In genomic region chr2:43039376-43040080, GRCh38 we compare ENCODE assay signal across 10 cellular contexts.
DNase-seq lines count a peak whose midpoint lies in the region; TF ChIP-seq lines count a peak whose summit lies in the region.
"Had no signal": no experiment of that assay in that cellular context is flagged by ENCODE, and none has a peak within 500 bp of the region (broad histone marks: within the 10 kb centered on the region; RNA-seq: fewer than 3 reads in every experiment).

No MANE protein-coding gene starts in this region.

- no peaks in the 10 kb centered on the region for H3K27me3 ChIP-seq in A673 (replicated peaks; ENCODE audit: insufficient read depth, low read depth, low read length, poor library complexity)
- H3K27me3 ChIP-seq in PC-9 (ENCODE audit: insufficient read depth, low read depth), result no peaks in the 10 kb centered on the region
- no peaks in the 10 kb centered on the region for H3K27me3 ChIP-seq in osteoblast (ENCODE audit: insufficient read depth, low read length)

- H3K79me2 ChIP-seq in PC-9 (ENCODE audit: low read depth), result peaks cover 26% of the 10 kb centered on the region
- H3K79me2 ChIP-seq in osteoblast (ENCODE audit: insufficient read depth, low read length), result no peaks in the 10 kb centered on the region

- H2AFZ ChIP-seq in PC-9 (no peak overlapping the region), osteoblast (ENCODE audit: low read length) (no peak overlapping the region)

- H3K4me3 ChIP-seq in A673 (ENCODE audit: low read depth, low read length, poor library complexity, severe bottlenecking) (no peak overlapping the region), PC-9 (peak overlapping the region; percentile 53; the same call in 1 of the 2 replicates), osteoblast (ENCODE audit: insufficient read depth, low read length) (no peak overlapping the region)

- no peaks in the 10 kb centered on the region for H3K9me2 ChIP-seq in PC-9 (ENCODE audit: insufficient read depth)

- TF ChIP-seq CTCF in A673 (conservative IDR thresholded peaks at IDR 0.05; ENCODE audit: low read depth, low read length) (no peak), PC-9 (conservative IDR thresholded peaks at IDR 0.05) (no peak), osteoblast (IDR thresholded peaks at IDR 0.05; ENCODE audit: extremely low read depth, low read depth, low read length) (no peak)

- POLR2A ChIA-PET in A673 (lab: Charles Lee; ENCODE audit: low non-redundant PET), result no interaction called here
- POLR2A ChIA-PET in PC-9 (lab: Charles Lee; ENCODE audit: unreplicated experiment), result interaction anchor here (1.2 kb wide), 1 partner anchor 34 kb away, joined by 6 read pairs; no protein-coding TSS in a partner anchor

- H3K9me3 ChIP-seq in A673 (ENCODE audit: low read depth, low read length, poor library complexity, severe bottlenecking), result no peaks in the 10 kb centered on the region
- no peaks in the 10 kb centered on the region for H3K9me3 ChIP-seq in PC-9 (ENCODE audit: insufficient read depth, low read depth)
- H3K9me3 ChIP-seq in osteoblast (ENCODE audit: low read depth, low read length), result no peaks in the 10 kb centered on the region

- DNase-seq in A673 (ENCODE audit: low spot score), result no peak
- DNase-seq in PC-9, result peak in 1 of 2 experiments; percentile 80
- DNase-seq in hypothalamus (lab: John Stamatoyannopoulos, UW), result peak in 28 of 51 donors; percentile 21 to 78 (median 48)
- DNase-seq in osteoblast (ENCODE audit: insufficient read length, low spot score, missing footprints), result peak; percentile 60
- DNase-seq in occipital lobe (lab: John Stamatoyannopoulos, UW), result no peak
- DNase-seq in activated T-cell treated with anti-CD3 and anti-CD28 coated beads, Interleukin-2, amount 50 U/mL, for 24 hours, result no peak
- DNase-seq in cerebellar nuclear complex (lab: John Stamatoyannopoulos, UW), result no peak
- no peak for DNase-seq in activated T-cell treated with anti-CD3 and anti-CD28 coated beads, Interleukin-2, amount 50 U/mL, for 1 hour
- DNase-seq: NCI-H187 treated with DMSO at 0.1 percent for 48 hours, NCI-H510A had no signal

- no peaks in the 10 kb centered on the region for H3K36me3 Mint-ChIP-seq in activated T-cell treated with anti-CD3 and anti-CD28 coated beads, Interleukin-2, amount 50 U/mL, for 24 hours (ENCODE audit: low read depth)

- H3K27me3 Mint-ChIP-seq in activated T-cell treated with anti-CD3 and anti-CD28 coated beads, Interleukin-2, amount 50 U/mL, for 24 hours, result no peaks in the 10 kb centered on the region

- H3K4me1 ChIP-seq in A673 (ENCODE audit: insufficient read depth, low read length, poor library complexity, severe bottlenecking), result peaks cover 29% of the 10 kb centered on the region
- H3K4me1 ChIP-seq in PC-9 (replicated peaks; ENCODE audit: insufficient read depth), result peaks cover 78% of the 10 kb centered on the region
- peaks cover 17% of the 10 kb centered on the region for H3K4me1 ChIP-seq in osteoblast (ENCODE audit: insufficient read depth, low read length)

- BruUV-seq in A673 (replicated peaks; lab: Mats Ljungman, UMichigan), result no TSS peak
- no TSS peak for BruUV-seq in PC-9 (replicated peaks; lab: Mats Ljungman, UMichigan)

- CTCF ChIA-PET in A673 (lab: Charles Lee) (no interaction called here), PC-9 (lab: Charles Lee) (no interaction called here)

- intact Hi-C loops in A673 (cut with micrococcal nuclease; ENCODE audit: unreplicated experiment), result loop anchor here (5.0 kb wide), 1 partner anchor 188 kb away; the partner anchor contains the start of gene ZFP36L2
- intact Hi-C loops in PC-9 (cut with micrococcal nuclease; ENCODE audit: unreplicated experiment), result loop anchor here (2.0 kb wide), 1 partner anchor 187 kb away; the partner anchor contains the start of gene ZFP36L2

- H3K27ac ChIP-seq in A673 (ENCODE audit: low read depth, low read length, poor library complexity, severe bottlenecking) (peak overlapping the region; percentile 52), PC-9 (peak overlapping the region; percentile 90), osteoblast (ENCODE audit: low read depth, low read length) (no peak overlapping the region)

- H3K36me3 ChIP-seq in A673 (ENCODE audit: insufficient read depth, low read length, poor library complexity, severe bottlenecking), result no peaks in the 10 kb centered on the region
- H3K36me3 ChIP-seq in PC-9 (ENCODE audit: low read depth), result peaks cover 7% of the 10 kb centered on the region
- H3K36me3 ChIP-seq in osteoblast (ENCODE audit: insufficient read depth, low read length), result no peaks in the 10 kb centered on the region

- peaks cover 7% of the 10 kb centered on the region for H3K4me1 Mint-ChIP-seq in activated T-cell treated with anti-CD3 and anti-CD28 coated beads, Interleukin-2, amount 50 U/mL, for 24 hours (ENCODE audit: low read depth)

- H3F3A ChIP-seq in PC-9 (ENCODE audit: insufficient read depth, low read depth), result peaks cover 70% of the 10 kb centered on the region

- H3K9me3 Mint-ChIP-seq in activated T-cell treated with anti-CD3 and anti-CD28 coated beads, Interleukin-2, amount 50 U/mL, for 24 hours, result no peaks in the 10 kb centered on the region

- H3K4me3 Mint-ChIP-seq in activated T-cell treated with anti-CD3 and anti-CD28 coated beads, Interleukin-2, amount 50 U/mL, for 24 hours, result no peak overlapping the region

- H3K27ac Mint-ChIP-seq in activated T-cell treated with anti-CD3 and anti-CD28 coated beads, Interleukin-2, amount 50 U/mL, for 24 hours, result no peak overlapping the region

- H3K4me2 ChIP-seq in PC-9 (peak overlapping the region; percentile 90), osteoblast (ENCODE audit: insufficient read depth, low read length) (no peak overlapping the region)

- H4K20me1 ChIP-seq in PC-9 (ENCODE audit: insufficient read depth), result no peaks in the 10 kb centered on the region
- H4K20me1 ChIP-seq in osteoblast (ENCODE audit: insufficient read depth, low read length), result no peaks in the 10 kb centered on the region

Comparison
In these comparisons a context has a peak if more than half of its experiments do, and no peak if none do; other contexts are left out.
1. DNase-seq: peak in hypothalamus (28 of 51) and osteoblast (single experiment); none in A673 (single experiment), occipital lobe (single experiment), activated T-cell treated with anti-CD3 and anti-CD28 coated beads, Interleukin-2, amount 50 U/mL, for 24 hours (single experiment), cerebellar nuclear complex (0 of 2) and activated T-cell treated with anti-CD3 and anti-CD28 coated beads, Interleukin-2, amount 50 U/mL, for 1 hour (single experiment).